24 cellular contexts compared by ENCODE assay signal in genomic region chr5:460413-460700, GRCh38. TPM values are rescaled to one million over a fixed set of nuclear protein-coding genes. Genes with fewer than 3 reads are reported as not detected.
DNase-seq lines count a peak whose midpoint lies in the region; ATAC-seq, FAIRE-seq and TF ChIP-seq lines count a peak whose summit lies in the region.
"Had no signal": no experiment of that assay in that cellular context is flagged by ENCODE, and none has a peak within 500 bp of the region (broad histone marks: within the 10 kb centered on the region; RNA-seq: fewer than 3 reads in every experiment).

No MANE protein-coding gene starts in this region.

- TF ChIP-seq POLR2A in right lobe of liver (IDR thresholded peaks at IDR 0.05) (no peak), HepG2 (IDR thresholded peaks at IDR 0.05; ENCODE audit: insufficient read depth in 1 of 2, low read depth in 2 of 2, low read length in 2 of 2) (no peak)

- peaks cover 73% of the 10 kb centered on the region for H3K36me3 Mint-ChIP-seq in activated CD4-positive, alpha-beta T cell treated with anti-CD3 and anti-CD28 coated beads, Interleukin-2, amount 10 ng/mL, durations not matched to agents 24 days and 14 days (ENCODE audit: low read depth)

- H3K4me1 ChIP-seq in right lobe of liver (no peaks in the 10 kb centered on the region), HepG2 (ENCODE audit: insufficient read depth, low read length) (no peaks in the 10 kb centered on the region), kidney (ENCODE audit: control insufficient read depth in 1 of 2, insufficient read depth in 1 of 2, low read depth in 1 of 2, low read length in 2 of 2) (no peaks in the 10 kb centered on the region), upper lobe of right lung (no peaks in the 10 kb centered on the region), HAP-1 (no peaks in the 10 kb centered on the region)

- CTCF ChIA-PET in HepG2 (lab: Yijun Ruan, JAX; ENCODE audit: low intra/inter-chr PET ratio, low total read pairs): no interaction called here

- WGBS in right lobe of liver (ENCODE audit: insufficient coverage, low coverage, low lambda C conversion rate, missing lambda C conversion rate): 100% methylated on average over 2 of the region's 6 CpGs
- 84% methylated on average over 6 of the region's 6 CpGs for WGBS in HepG2 (ENCODE audit: low lambda C conversion rate)

- TF ChIP-seq RAD21 in HepG2 (CRISPR knock-in tag; IDR thresholded peaks at IDR 0.05): no peak

- peaks cover 6% of the 10 kb centered on the region for H3K9me3 Mint-ChIP-seq in activated CD4-positive, alpha-beta T cell treated with anti-CD3 and anti-CD28 coated beads, Interleukin-2, amount 10 ng/mL, durations not matched to agents 24 days and 14 days
- H3K9me3 Mint-ChIP-seq: mesothelial cell of epicardium, neural crest cell had no signal

- H3K4me3 ChIP-seq in right lobe of liver (no peak overlapping the region), HepG2 (replicated peaks in 1 of 3; ENCODE audit: insufficient read depth in 1 of 3, low read depth in 2 of 3, low read length in 3 of 3) (no peak overlapping the region), kidney (ENCODE audit: low read length in 2 of 2) (no peak overlapping the region), upper lobe of right lung (no peak overlapping the region), HAP-1 (no peak overlapping the region)
- H3K4me3 ChIP-seq: thyroid gland had no signal

- H3K27ac ChIP-seq in right lobe of liver: no peak overlapping the region
- no peak overlapping the region for H3K27ac ChIP-seq in HepG2 (ENCODE audit: extremely low read length, insufficient read depth, low read length)
- H3K27ac ChIP-seq in kidney (ENCODE audit: low read depth in 2 of 2, low read length in 2 of 2): no peak overlapping the region
- H3K27ac ChIP-seq in upper lobe of right lung: no peak overlapping the region
- H3K27ac ChIP-seq: thyroid gland had no signal

- FAIRE-seq in HepG2 (lab: Jason Lieb, UNC) (no peak), kidney (lab: Jason Lieb, UNC) (no peak)
- FAIRE-seq: A204.1, H54 had no signal

- peak overlapping the region; percentile 96 for H3K27ac Mint-ChIP-seq in activated CD4-positive, alpha-beta T cell treated with anti-CD3 and anti-CD28 coated beads, Interleukin-2, amount 10 ng/mL, durations not matched to agents 24 days and 14 days
- H3K27ac Mint-ChIP-seq: mesothelial cell of epicardium had no signal

- no peak overlapping the region for H2AFZ ChIP-seq in HepG2 (ENCODE audit: low read length)

- no peak for ATAC-seq in right lobe of liver
- no peak for ATAC-seq in HepG2
- ATAC-seq in upper lobe of right lung: no peak
- no peak for ATAC-seq in HG03025 (IDR thresholded peaks at IDR 0.05; ENCODE audit: low FRiP score, unreplicated experiment)
- ATAC-seq: left colon had no signal

- intact Hi-C loops in activated CD4-positive, alpha-beta T cell treated with anti-CD3 and anti-CD28 coated beads, Interleukin-2, amount 10 ng/mL, durations not matched to agents 24 days and 14 days (cut with micrococcal nuclease): loop anchor here (5.0 kb wide), 1 partner anchor 83 kb away; no protein-coding TSS in a partner anchor
- intact Hi-C loops in right lobe of liver (cut with DNase I) (no loop called here), HepG2 (cut with micrococcal nuclease; ENCODE audit: unreplicated experiment) (no loop called here), kidney (cut with DNase I) (no loop called here), upper lobe of right lung (cut with DNase I) (no loop called here)

- in situ Hi-C loops in HepG2 (cut with HindIII; ENCODE audit: extremely low pct_ligation_motif_present, low pct_unique_long_range_greater_than_20kb): no loop called here
- in situ Hi-C loops in HAP-1 (cut with MboI; ENCODE audit: low sequenced_read_pairs): no loop called here

- H3K4me3 Mint-ChIP-seq in activated CD4-positive, alpha-beta T cell treated with anti-CD3 and anti-CD28 coated beads, Interleukin-2, amount 10 ng/mL, durations not matched to agents 24 days and 14 days: peak overlapping the region; percentile 71
- H3K4me3 Mint-ChIP-seq: mesothelial cell of epicardium, neural crest cell had no signal

- H3K36me3 ChIP-seq in right lobe of liver (peaks cover 0 to 57% (median 13%) of the 10 kb centered on the region in 4 donors), HepG2 (replicated peaks in 1 of 2; ENCODE audit: control insufficient read depth in 1 of 2, insufficient read depth in 2 of 2, low read length in 2 of 2) (peaks cover 23 to 54% of the 10 kb centered on the region in 2 experiments; a peak in 4 of 5 replicates), kidney (ENCODE audit: control insufficient read depth in 1 of 2, insufficient read depth in 2 of 2, low read length in 2 of 2) (peaks cover 25 to 42% of the 10 kb centered on the region in 2 donors), upper lobe of right lung (peaks cover 95% of the 10 kb centered on the region), HAP-1 (replicated peaks) (peaks cover 31% of the 10 kb centered on the region)

- no peak overlapping the region for H3K9ac ChIP-seq in HepG2 (ENCODE audit: insufficient read depth, low read depth, low read length)
- no peak overlapping the region for H3K9ac ChIP-seq in kidney (ENCODE audit: low read length in 2 of 2)

- no peak for TF ChIP-seq EP300 in HepG2 (IDR thresholded peaks at IDR 0.05; ENCODE audit: low read depth in 2 of 2, low read length in 2 of 2)
- no peak for TF ChIP-seq EP300 in HepG2 (CRISPR knock-in tag; IDR thresholded peaks at IDR 0.05; ENCODE audit: borderline replicate concordance)

- BruUV-seq in HepG2 (replicated peaks; lab: Mats Ljungman, UMichigan): no TSS peak

- no peak for DNase-seq in activated CD4-positive, alpha-beta T cell treated with anti-CD3 and anti-CD28 coated beads, Interleukin-2, amount 10 ng/mL, durations not matched to agents 24 days and 14 days
- no peak for DNase-seq in activated CD4-positive, alpha-beta T cell treated with anti-CD3 and anti-CD28 coated beads, Interleukin-2, amount 50 U/mL, for 4 hours
- DNase-seq in right lobe of liver (peak in 2 of 3 donors; percentile 12 to 18), HepG2 (ENCODE audit: low spot score) (no peak), kidney (peak; percentile 64), upper lobe of right lung (peak; percentile 29), HAP-1 (ENCODE audit: low spot score in 2 of 2) (no peak)
- DNase-seq: activated CD4-positive, alpha-beta T cell treated with anti-CD3 and anti-CD28 coated beads, Interleukin-2, amount 50 U/mL, for 48 hours; amygdala; dermis blood vessel endothelial cell; DMS79; IMR-90; NCI-H1105 treated with DMSO at 0.1 percent for 48 hours; NCI-H2081 treated with DMSO at 0.1 percent for 48 hours; NCI-H446; OCI-M1; SIG-M5; thyroid gland had no signal

- H3K4me2 ChIP-seq in HepG2 (ENCODE audit: low read depth, low read length): no peak overlapping the region

- H3K79me2 ChIP-seq in HepG2 (ENCODE audit: insufficient read depth, low read length): no peaks in the 10 kb centered on the region

- peaks cover 49% of the 10 kb centered on the region for H3K4me1 Mint-ChIP-seq in activated CD4-positive, alpha-beta T cell treated with anti-CD3 and anti-CD28 coated beads, Interleukin-2, amount 10 ng/mL, durations not matched to agents 24 days and 14 days
- H3K4me1 Mint-ChIP-seq: mesothelial cell of epicardium, neural crest cell had no signal

- H4K20me1 ChIP-seq in HepG2 (ENCODE audit: insufficient read depth, low read length): 0 out of 2 replicates have a peak, but pooled peaks cover 3% of the 10 kb centered on the region

- POLR2A ChIA-PET in HepG2 (lab: Yijun Ruan, JAX): no interaction called here

- TF ChIP-seq CTCF in right lobe of liver (IDR thresholded peaks at IDR 0.05) (no peak), HepG2 (CRISPR knock-in tag; IDR thresholded peaks at IDR 0.05) (no peak), kidney (IDR thresholded peaks at IDR 0.05; ENCODE audit: borderline replicate concordance, extremely low read depth, insufficient read depth) (no peak), upper lobe of right lung (IDR thresholded peaks at IDR 0.05) (no peak)

- no peaks in the 10 kb centered on the region for H3K27me3 ChIP-seq in right lobe of liver
- H3K27me3 ChIP-seq in HepG2 (ENCODE audit: control insufficient read depth in 1 of 2, insufficient read depth in 2 of 2, low read length in 2 of 2): no peaks in the 10 kb centered on the region
- no peaks in the 10 kb centered on the region for H3K27me3 ChIP-seq in upper lobe of right lung
- H3K27me3 ChIP-seq in HAP-1 (ENCODE audit: low read depth): no peaks in the 10 kb centered on the region
- H3K27me3 ChIP-seq: thyroid gland had no signal

- H3K9me3 ChIP-seq in right lobe of liver (no peaks in the 10 kb centered on the region), HepG2 (ENCODE audit: low read length) (no peaks in the 10 kb centered on the region), kidney (ENCODE audit: control insufficient read depth in 1 of 2, low read length in 2 of 2) (no peaks in the 10 kb centered on the region), upper lobe of right lung (no peaks in the 10 kb centered on the region), HAP-1 (no peaks in the 10 kb centered on the region)
- H3K9me3 ChIP-seq: thyroid gland had no signal

- no peaks in the 10 kb centered on the region for H3K27me3 Mint-ChIP-seq in activated CD4-positive, alpha-beta T cell treated with anti-CD3 and anti-CD28 coated beads, Interleukin-2, amount 10 ng/mL, durations not matched to agents 24 days and 14 days

RNA-seq across cellular contexts. Expression of gene EXOC3, which starts 17.4 kb away (rescaled TPM):
- total RNA-seq in activated CD4-positive, alpha-beta T cell treated with anti-CD3 and anti-CD28 coated beads, Interleukin-2, amount 10 ng/mL, durations not matched to agents 24 days and 14 days: 64.5 and 67.2 TPM in 2 replicates
- total RNA-seq in right lobe of liver: 10 to 100 TPM; 14.6 to 24.3 (median 20.0) TPM
- 16.0 and 20.5 TPM in 2 replicates for total RNA-seq in HepG2 (2016; rRNA removed; fragmentation: Illumina TruSeq; extraction: Trizol)
- total RNA-seq in HepG2 (2016; cell fraction: cytosol; rRNA removed; fragmentation: Illumina TruSeq; extraction: Trizol; ENCODE audit: low read depth): 7.2 and 7.9 TPM in 2 replicates
- 14.6 and 19.5 TPM in 2 replicates for total RNA-seq in HepG2 (2016; cell fraction: insoluble cytoplasmic fraction; rRNA removed; fragmentation: Illumina TruSeq; extraction: Trizol)
- 13.8 and 14.1 TPM in 2 replicates for total RNA-seq in HepG2 (2016; cell fraction: membrane; rRNA removed; fragmentation: Illumina TruSeq; extraction: Trizol)
- total RNA-seq in HepG2 (2016; cell fraction: nucleus; rRNA removed; fragmentation: Illumina TruSeq; extraction: Trizol): 11.2 and 13.3 TPM in 2 replicates
- 9.2 and 11.8 TPM in 2 replicates for polyA plus RNA-seq in HepG2 (2011; rRNA removed)
- 6.8 and 8.3 TPM in 2 replicates for polyA plus RNA-seq in HepG2 (2011; cell fraction: cytosol; rRNA removed)
- polyA plus RNA-seq in HepG2 (2011; cell fraction: nucleus; rRNA removed): 26.9 and 28.5 TPM in 2 replicates
- polyA plus RNA-seq in HepG2 (2012): 14.6 and 15.2 TPM in 2 replicates
- polyA plus RNA-seq in HepG2 (2016; cell fraction: cytosol; fragmentation: Illumina TruSeq; extraction: Trizol; ENCODE audit: low read depth): 5.5 and 5.9 TPM in 2 replicates
- polyA plus RNA-seq in HepG2 (2016; cell fraction: insoluble cytoplasmic fraction; fragmentation: Illumina TruSeq; extraction: Trizol; ENCODE audit: low read depth): 14.3 and 16.5 TPM in 2 replicates
- polyA plus RNA-seq in HepG2 (2016; cell fraction: membrane; fragmentation: Illumina TruSeq; extraction: Trizol; ENCODE audit: low read depth): 7.8 and 8.8 TPM in 2 replicates
- polyA plus RNA-seq in HepG2 (2016; cell fraction: nucleus; fragmentation: Illumina TruSeq; extraction: Trizol; ENCODE audit: insufficient read depth, low read depth): 28.1 and 32.7 TPM in 2 replicates
- 15.9 and 55.4 TPM in 2 replicates for polyA minus RNA-seq in HepG2 (2011; rRNA and poly(A)+ RNA removed; ENCODE audit: low replicate concordance)
- polyA minus RNA-seq in HepG2 (2011; cell fraction: cytosol; rRNA and poly(A)+ RNA removed): 6.1 and 7.2 TPM in 2 replicates
- 12.9 and 14.2 TPM in 2 replicates for polyA minus RNA-seq in HepG2 (2011; cell fraction: nucleus; rRNA and poly(A)+ RNA removed)
- 71.5 TPM for total RNA-seq in kidney
- 40.5 TPM for polyA plus RNA-seq in kidney (ENCODE audit: insufficient read depth, low read depth, low replicate concordance)
- 59.5 TPM for total RNA-seq in upper lobe of right lung

Comparison
In these comparisons a context has a peak if more than half of its experiments do, and no peak if none do; other contexts are left out.
1. DNase-seq: peak in right lobe of liver (2 of 3), kidney (single experiment) and upper lobe of right lung (single experiment); none in activated CD4-positive, alpha-beta T cell treated with anti-CD3 and anti-CD28 coated beads, Interleukin-2, amount 10 ng/mL, durations not matched to agents 24 days and 14 days (single experiment), activated CD4-positive, alpha-beta T cell treated with anti-CD3 and anti-CD28 coated beads, Interleukin-2, amount 50 U/mL, for 4 hours (0 of 2), HepG2 (single experiment) and HAP-1 (0 of 2).